In the genomic region with DNA sequence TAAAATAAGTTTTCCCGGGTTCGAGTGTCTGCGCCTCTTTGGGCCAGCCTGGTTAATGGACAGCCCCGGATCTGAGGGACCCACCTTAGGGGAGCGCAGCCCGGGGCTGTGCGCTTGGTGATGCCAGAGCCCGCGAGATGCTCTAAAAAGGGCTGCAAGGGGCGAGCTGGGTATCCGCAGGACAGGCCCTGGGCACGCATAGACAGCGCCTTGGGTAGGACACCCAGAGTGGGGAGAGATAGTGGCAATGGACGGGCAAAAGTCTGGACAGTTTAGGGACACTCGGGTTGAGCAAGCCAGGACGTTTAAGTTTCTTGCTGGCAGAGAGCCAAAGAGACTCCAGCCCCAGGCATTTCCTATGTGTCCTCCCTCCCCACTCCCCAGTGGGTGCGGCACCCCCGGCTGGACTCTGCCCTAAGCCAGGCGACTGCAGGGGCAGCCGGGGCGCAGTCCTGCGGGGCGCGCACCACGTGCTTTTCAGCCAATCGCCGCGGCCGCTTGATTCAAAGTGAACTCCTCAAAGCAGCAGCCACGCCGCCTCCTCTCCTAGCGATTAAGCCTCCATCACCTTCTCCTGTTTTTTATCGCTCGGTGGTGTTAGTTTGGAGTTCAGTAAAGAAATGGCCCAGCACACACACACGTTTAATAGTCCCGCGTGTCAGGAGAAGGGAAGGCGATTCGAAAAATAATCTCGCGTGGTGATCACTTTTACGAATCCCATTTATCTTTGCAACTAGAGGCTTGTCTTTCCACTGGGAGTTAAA, we compare ENCODE assay signal across 8 cellular contexts. TPM values are rescaled to one million over a fixed set of nuclear protein-coding genes. Genes with fewer than 3 reads are reported as not detected.
A peak's percentile ranks its signal among the peaks of the same experiment; 100 is the strongest.
DNase-seq lines count a peak whose midpoint lies in the region; ATAC-seq, FAIRE-seq and TF ChIP-seq lines count a peak whose summit lies in the region.

No MANE protein-coding gene starts in this region.

- peaks cover 23% of the 10 kb centered on the region for H4K20me1 ChIP-seq in IMR-90 (ENCODE audit: insufficient read depth, low read length)
- peaks cover 18% of the 10 kb centered on the region for H4K20me1 ChIP-seq in keratinocyte (ENCODE audit: control insufficient read depth, extremely low read depth, insufficient read depth, low read length)

- H3K27ac ChIP-seq in IMR-90 (ENCODE audit: insufficient read depth, low read length), result peak overlapping the region; percentile 82
- H3K27ac ChIP-seq in caudate nucleus (ENCODE audit: low read depth, low read length), result peak overlapping the region; percentile 67
- peak overlapping the region; percentile 82 for H3K27ac ChIP-seq in keratinocyte (ENCODE audit: control insufficient read depth, insufficient read depth, low read length)
- peak overlapping the region; percentile 69 to 96 (median 86) for H3K27ac ChIP-seq in skin epidermis

- peak overlapping the region; percentile 62; the same call in 2 of the 3 replicates for H2BK15ac ChIP-seq in IMR-90 (ENCODE audit: low read depth, low read length)

- peak overlapping the region; percentile 93 for H3K4me2 ChIP-seq in IMR-90 (ENCODE audit: low read depth, low read length)
- peak overlapping the region; percentile 91 for H3K4me2 ChIP-seq in keratinocyte (ENCODE audit: control insufficient read depth, extremely low read depth, insufficient read depth, low read depth, low read length)

- CTCF ChIA-PET in IMR-90 (lab: Yijun Ruan, JAX), result interaction anchor here (0.8 to 2.6 kb wide), 7 partner anchors 98 to 739 kb away, joined by 3 to 12 read pairs (median 3); no protein-coding TSS in a partner anchor

- H3K36me3 ChIP-seq in IMR-90 (ENCODE audit: control insufficient read depth, insufficient read depth, low read length) (no peaks in the 10 kb centered on the region), keratinocyte (ENCODE audit: control insufficient read depth in 2 of 2, extremely low read depth in 1 of 2, insufficient read depth in 2 of 2, low read length in 2 of 2) (peaks cover 2 to 11% of the 10 kb centered on the region in 2 experiments)

- H2AFZ ChIP-seq in IMR-90 (replicated peaks; ENCODE audit: low read length, poor library complexity) (peak overlapping the region; percentile 91), keratinocyte (ENCODE audit: control insufficient read depth, low read length) (peak overlapping the region; percentile 24)

- H3K56ac ChIP-seq in IMR-90 (ENCODE audit: extremely low read depth, insufficient read depth, low read length), result peak overlapping the region; percentile 86

- FAIRE-seq in keratinocyte (lab: Jason Lieb, UNC), result no peak

- H2BK20ac ChIP-seq in IMR-90 (ENCODE audit: low read depth, low read length), result peak overlapping the region; percentile 54

- peak overlapping the region; percentile 91 for H2BK5ac ChIP-seq in IMR-90 (ENCODE audit: low read depth, low read length, poor library complexity, severe bottlenecking)

- peak overlapping the region; percentile 80 for H2AK9ac ChIP-seq in IMR-90 (replicated peaks; ENCODE audit: low read depth, low read length, poor library complexity)

- POLR2A ChIA-PET in IMR-90 (lab: Charles Lee; ENCODE audit: unreplicated experiment), result interaction anchor here (1.4 kb wide), 1 partner anchor 601 kb away, joined by 3 read pairs; no protein-coding TSS in a partner anchor

- H4K8ac ChIP-seq in IMR-90 (ENCODE audit: low read depth in 2 of 2, low read length in 2 of 2), result peak overlapping the region; percentile 28 to 41; a peak in 3 of 4 replicates

- H3K4ac ChIP-seq in IMR-90 (ENCODE audit: low read depth, low read length), result peak overlapping the region; percentile 87

- TF ChIP-seq RAD21 in IMR-90 (IDR thresholded peaks at IDR 0.05; ENCODE audit: low read length), result no peak

- peak overlapping the region; percentile 95 for H3K23ac ChIP-seq in IMR-90 (ENCODE audit: low read depth, low read length)

- H3K4me1 ChIP-seq in IMR-90 (ENCODE audit: control insufficient read depth, insufficient read depth, low read length) (peaks cover 16% of the 10 kb centered on the region), keratinocyte (ENCODE audit: control insufficient read depth, extremely low read depth, insufficient read depth, low read length) (peaks cover 58% of the 10 kb centered on the region)

- peaks cover 0 to 34% of the 10 kb centered on the region in 2 experiments; a peak in 3 of 4 replicates for H3K79me1 ChIP-seq in IMR-90 (ENCODE audit: low read depth in 1 of 2, low read length in 2 of 2)

- peak; percentile 34 for DNase-seq in DMS153 treated with DMSO at 0.1 percent for 48 hours (lab: John Stamatoyannopoulos, UW; ENCODE audit: unreplicated experiment)
- DNase-seq in IMR-90, result peak; percentile 64
- DNase-seq in SW480 (ENCODE audit: low spot score), result peak; percentile 79
- DNase-seq in caudate nucleus (lab: John Stamatoyannopoulos, UW), result peak in 56 of 61 donors; percentile 3 to 78 (median 52)
- DNase-seq in keratinocyte (ENCODE audit: low read depth, low spot score), result no peak

- H3K79me2 ChIP-seq in keratinocyte (ENCODE audit: control insufficient read depth, insufficient read depth, low read length), result peaks cover 43% of the 10 kb centered on the region

- H4K5ac ChIP-seq in IMR-90 (ENCODE audit: low read depth, low read length), result 0 out of 2 replicates have a peak overlapping the region, but pooled peaks have one; percentile 9

- H4K91ac ChIP-seq in IMR-90 (ENCODE audit: insufficient read depth, low read depth, low read length), result peak overlapping the region; percentile 74

- 0% methylated on average over 6 of the region's 42 CpGs; no CpG with 5 or more reads in 1 of the 2 experiments for WGBS in IMR-90 (ENCODE audit: extremely low coverage in 2 of 2, insufficient read length in 1 of 2), 2 experiments

- no peak overlapping the region for H3K18ac ChIP-seq in IMR-90 (ENCODE audit: low read depth, low read length)

- peak overlapping the region; percentile 30; the same call in 1 of the 2 replicates for H2AK5ac ChIP-seq in IMR-90 (ENCODE audit: low read depth, low read length)

- H3K9me3 ChIP-seq in IMR-90 (ENCODE audit: control insufficient read depth, insufficient read depth, low read length) (no peaks in the 10 kb centered on the region), keratinocyte (ENCODE audit: control insufficient read depth, low read depth, low read length) (no peaks in the 10 kb centered on the region)

- no peak for TF ChIP-seq CTCF in IMR-90 (conservative IDR thresholded peaks at IDR 0.05; ENCODE audit: low read depth, low read length)
- no peak for TF ChIP-seq CTCF in keratinocyte (optimal IDR thresholded peaks at IDR 0.05 in 1 of 3, IDR thresholded peaks at IDR 0.05 in 1 of 3, conservative IDR thresholded peaks at IDR 0.05 in 1 of 3; ENCODE audit: extremely low read depth in 1 of 3, insufficient read depth in 2 of 3, low read length in 3 of 3)

- H3K9me1 ChIP-seq in IMR-90 (ENCODE audit: insufficient read depth, low read length) (peaks cover 15% of the 10 kb centered on the region), keratinocyte (ENCODE audit: control insufficient read depth, extremely low read depth, insufficient read depth, low read length) (peaks cover 4% of the 10 kb centered on the region)

- peak overlapping the region; percentile 81 for H2BK120ac ChIP-seq in IMR-90 (ENCODE audit: low read depth, low read length)

- H3K14ac ChIP-seq in IMR-90 (replicated peaks; ENCODE audit: low read depth, low read length), result peak overlapping the region; percentile 76; the same call in 1 of the 2 replicates

- ATAC-seq in GM21528 (IDR thresholded peaks at IDR 0.05; ENCODE audit: low FRiP score, unreplicated experiment) (peak; percentile 23), IMR-90 (ENCODE audit: low read depth) (peak; percentile 36), GM18858 (IDR thresholded peaks at IDR 0.05; ENCODE audit: unreplicated experiment) (no peak)

- intact Hi-C loops in IMR-90 (cut with micrococcal nuclease), result loop anchor here (1.0 to 5.0 kb wide), 6 partner anchors 249 to 606 kb away; no protein-coding TSS in a partner anchor

- no TSS peak for BruUV-seq in IMR-90 (replicated peaks; lab: Mats Ljungman, UMichigan)

- no peaks in the 10 kb centered on the region for H3K27me3 ChIP-seq in IMR-90 (ENCODE audit: control insufficient read depth, insufficient read depth, low read length)
- no peaks in the 10 kb centered on the region for H3K27me3 ChIP-seq in keratinocyte (ENCODE audit: control insufficient read depth, extremely low read depth, insufficient read depth, low read length)

- no peak for TF ChIP-seq POLR2A in IMR-90 (IDR thresholded peaks at IDR 0.05; ENCODE audit: low read depth, low read length)

- dilution Hi-C loops in IMR-90 (cut with HindIII; ENCODE audit: low sequenced_read_pairs, unreplicated experiment) (no loop called here), keratinocyte (cut with MboI; ENCODE audit: extremely low pct_ligation_motif_present, low sequenced_read_pairs) (no loop called here)

- in situ Hi-C loops in IMR-90 (cut with MboI; ENCODE audit: low sequenced_read_pairs), result loop anchor here (10.0 kb wide), 2 partner anchors 606 to 846 kb away; no protein-coding TSS in a partner anchor

- H3K9ac ChIP-seq in IMR-90 (ENCODE audit: low read depth, low read length) (peak overlapping the region; percentile 83), keratinocyte (ENCODE audit: control insufficient read depth, extremely low read depth, insufficient read depth, low read length) (peak overlapping the region; percentile 94)

- H3K4me3 ChIP-seq in IMR-90 (ENCODE audit: insufficient read depth, low read depth, low read length), result peak overlapping the region; percentile 95
- peak overlapping the region; percentile 84 to 98 (median 87) for H3K4me3 ChIP-seq in keratinocyte (ENCODE audit: control insufficient read depth in 2 of 3, extremely low read depth in 1 of 3, insufficient read depth in 2 of 3, low read depth in 1 of 3, low read length in 3 of 3)
- peak overlapping the region; percentile 58 to 78 (median 71) for H3K4me3 ChIP-seq in skin epidermis

RNA-seq across cellular contexts. Expression of gene ENC1, which starts 0.7 kb away (rescaled TPM):
- total RNA-seq in IMR-90 (2012; rRNA removed), result 55.8 and 70.8 TPM in 2 replicates
- polyA plus RNA-seq in IMR-90 (2012; rRNA removed) (24.9 and 25.6 TPM in 2 replicates), keratinocyte (67.2 to 97.9 TPM (median 68.1 TPM) in 3 replicates)
- 6.4 and 35.1 TPM in 2 replicates for polyA plus RNA-seq in IMR-90 (2012; cell fraction: cytosol; rRNA removed)
- polyA plus RNA-seq in IMR-90 (2012; cell fraction: nucleus; rRNA removed; ENCODE audit: low replicate concordance), result 57.2 and 111 TPM in 2 replicates
- 16.4 TPM for polyA plus RNA-seq in keratinocyte (2011; ENCODE audit: low read depth)
- 33.7 and 55.3 TPM in 2 replicates for polyA plus RNA-seq in keratinocyte (2011; cell fraction: cytosol; rRNA removed)
- 212 and 220 TPM in 2 replicates for polyA plus RNA-seq in keratinocyte (2011; cell fraction: nucleus; rRNA removed)
- 14.4 and 79.4 TPM in 2 replicates for polyA plus RNA-seq in keratinocyte (2012; ENCODE audit: low replicate concordance)
- polyA minus RNA-seq in keratinocyte, result 135 to 276 TPM (median 155 TPM) in 3 replicates
- polyA minus RNA-seq in keratinocyte (2011; cell fraction: cytosol; rRNA and poly(A)+ RNA removed), result 130 TPM
- polyA minus RNA-seq in keratinocyte (2011; cell fraction: nucleus; rRNA and poly(A)+ RNA removed), result 202 and 246 TPM in 2 replicates

RNA-seq across cellular contexts. Expression of gene HEXB, which starts 43.8 kb away (rescaled TPM):
- total RNA-seq in IMR-90 (2012; rRNA removed), result 76.7 and 132 TPM in 2 replicates
- polyA plus RNA-seq in IMR-90 (2012; rRNA removed) (102 and 126 TPM in 2 replicates), keratinocyte (103 to 192 TPM (median 134 TPM) in 3 replicates)
- 69.7 and 87.7 TPM in 2 replicates for polyA plus RNA-seq in IMR-90 (2012; cell fraction: cytosol; rRNA removed)
- 44.4 and 51.1 TPM in 2 replicates for polyA plus RNA-seq in IMR-90 (2012; cell fraction: nucleus; rRNA removed; ENCODE audit: low replicate concordance)
- 136 TPM for polyA plus RNA-seq in keratinocyte (2011; ENCODE audit: low read depth)
- polyA plus RNA-seq in keratinocyte (2011; cell fraction: cytosol; rRNA removed), result 96.6 and 128 TPM in 2 replicates
- 131 and 237 TPM in 2 replicates for polyA plus RNA-seq in keratinocyte (2011; cell fraction: nucleus; rRNA removed)
- 126 and 174 TPM in 2 replicates for polyA plus RNA-seq in keratinocyte (2012; ENCODE audit: low replicate concordance)
- polyA minus RNA-seq in keratinocyte, result 45.0 to 130 TPM (median 57.6 TPM) in 3 replicates
- 95.0 TPM for polyA minus RNA-seq in keratinocyte (2011; cell fraction: cytosol; rRNA and poly(A)+ RNA removed)
- 62.1 and 74.8 TPM in 2 replicates for polyA minus RNA-seq in keratinocyte (2011; cell fraction: nucleus; rRNA and poly(A)+ RNA removed)
